Comparison of ENCODE assay signal across 21 cellular contexts in genomic region chr6:33740794-33741193, GRCh38. TPM values are rescaled to one million over a fixed set of nuclear protein-coding genes. Genes with fewer than 3 reads are reported as not detected.
DNase-seq lines count a peak whose midpoint lies in the region; ATAC-seq, FAIRE-seq and TF ChIP-seq lines count a peak whose summit lies in the region.
"Had no signal": no experiment of that assay in that cellular context is flagged by ENCODE, and none has a peak within 500 bp of the region (broad histone marks: within the 10 kb centered on the region; RNA-seq: fewer than 3 reads in every experiment).

No MANE protein-coding gene starts in this region.

- H3K27ac Mint-ChIP-seq in CD14-positive monocyte = peak overlapping the region in 1 of 7 donors; percentile 28
- H3K27ac Mint-ChIP-seq: CD4-positive, alpha-beta T cell had no signal

- H3K36me3 ChIP-seq in left ventricle myocardium inferior = peaks cover 12% of the 10 kb centered on the region
- H3K36me3 ChIP-seq in body of pancreas (replicated peaks in 1 of 2; ENCODE audit: insufficient read depth in 1 of 2, low read depth in 2 of 2) = no peaks in the 10 kb centered on the region
- H3K36me3 ChIP-seq in psoas muscle (ENCODE audit: insufficient read depth in 1 of 2, low read depth in 1 of 2) = peaks cover 0 to 80% of the 10 kb centered on the region in 2 donors

- DNase-seq in left ventricle myocardium inferior (no peak), left cardiac atrium (no peak), body of pancreas (peak; percentile 39 to 74 (median 68)), psoas muscle (no peak), CD14-positive monocyte (ENCODE audit: low spot score) (no peak), NOMO-1 treated with DMSO at 0.1 percent for 48 hours (lab: John Stamatoyannopoulos, UW; ENCODE audit: unreplicated experiment) (no peak), D721Med (ENCODE audit: insufficient read length, low spot score) (no peak)
- DNase-seq: CD4-positive, alpha-beta T cell; DND-41; GOT3; KG1; NCI-H1048; NCI-H1436 treated with DMSO at 0.1 percent for 48 hours; NCI-H2029 treated with DMSO at 0.1 percent for 48 hours; SIG-M5 had no signal

- TF ChIP-seq POLR2A in body of pancreas (IDR thresholded peaks at IDR 0.05) = no peak

- no peak for FAIRE-seq in D721Med (lab: Jason Lieb, UNC)
- FAIRE-seq: G401.6, GM12878, GM18507, RCC 7860 had no signal

- no peaks in the 10 kb centered on the region for H3K27me3 ChIP-seq in left ventricle myocardium inferior (ENCODE audit: low read depth)
- no peaks in the 10 kb centered on the region for H3K27me3 ChIP-seq in body of pancreas
- no peaks in the 10 kb centered on the region for H3K27me3 ChIP-seq in psoas muscle (ENCODE audit: insufficient read depth in 3 of 3, low read length in 2 of 3)

- peaks cover 0 to 6% (median 4%) of the 10 kb centered on the region in 3 donors for H3K27me3 Mint-ChIP-seq in CD14-positive monocyte (ENCODE audit: low read depth in 3 of 3)

- ATAC-seq in left cardiac atrium = no peak
- peak; percentile 38 for ATAC-seq in body of pancreas
- ATAC-seq in psoas muscle = peak in 1 of 4 donors; percentile 1
- ATAC-seq: GM12878 had no signal

- H3K4me1 Mint-ChIP-seq in CD14-positive monocyte = peaks cover 13% of the 10 kb centered on the region

- no peaks in the 10 kb centered on the region for H3K9me3 Mint-ChIP-seq in CD14-positive monocyte
- H3K9me3 Mint-ChIP-seq: CD4-positive, alpha-beta T cell had no signal

- H3K27ac ChIP-seq in left ventricle myocardium inferior (replicated peaks) = peak overlapping the region; percentile 87
- H3K27ac ChIP-seq in body of pancreas = peak overlapping the region; percentile 12 to 61 (median 60)
- peak overlapping the region; percentile 100 for H3K27ac ChIP-seq in psoas muscle

- H3K4me1 ChIP-seq in left ventricle myocardium inferior (peaks cover 84% of the 10 kb centered on the region), body of pancreas (peaks cover 39% of the 10 kb centered on the region), psoas muscle (peaks cover 58% of the 10 kb centered on the region)

- no peak overlapping the region for H3K4me3 Mint-ChIP-seq in CD14-positive monocyte
- H3K4me3 Mint-ChIP-seq: CD4-positive, alpha-beta T cell had no signal

- TF ChIP-seq CTCF in left ventricle myocardium inferior (IDR thresholded peaks at IDR 0.05; ENCODE audit: borderline replicate concordance) = no peak
- TF ChIP-seq CTCF in body of pancreas (IDR thresholded peaks at IDR 0.05) = no peak
- no peak for TF ChIP-seq CTCF in psoas muscle (IDR thresholded peaks at IDR 0.05)
- no peak for TF ChIP-seq CTCF in CD14-positive monocyte (IDR thresholded peaks at IDR 0.05)
- no peak for TF ChIP-seq CTCF in D721Med (IDR thresholded peaks at IDR 0.05; ENCODE audit: insufficient read depth, missing control alignments)

- H3K4me3 ChIP-seq in left ventricle myocardium inferior = peak overlapping the region; percentile 29
- H3K4me3 ChIP-seq in body of pancreas = no peak overlapping the region
- peak overlapping the region; percentile 72 for H3K4me3 ChIP-seq in psoas muscle
- H3K4me3 ChIP-seq: GM12878 had no signal

- H3K9me3 ChIP-seq in left ventricle myocardium inferior (replicated peaks) (no peaks in the 10 kb centered on the region), body of pancreas (no peaks in the 10 kb centered on the region), psoas muscle (no peaks in the 10 kb centered on the region)

- no peaks in the 10 kb centered on the region for H3K36me3 Mint-ChIP-seq in CD14-positive monocyte

- 32 to 67% methylated on average over 5 of the region's 5 CpGs for WGBS in body of pancreas, 2 donors
- 41 to 54% (median 43%) methylated on average over 5 of the region's 5 CpGs for WGBS in psoas muscle, 3 donors

- intact Hi-C loops in left ventricle myocardium inferior (cut with micrococcal nuclease) (no loop called here), left cardiac atrium (cut with DNase I) (no loop called here), body of pancreas (cut with DNase I) (no loop called here), psoas muscle (cut with DNase I) (no loop called here), CD14-positive monocyte (cut with micrococcal nuclease) (no loop called here)

RNA-seq across cellular contexts. Expression of gene IP6K3, which starts 5.9 kb away (rescaled TPM):
- total RNA-seq in left ventricle myocardium inferior = 42.0 TPM
- 10 to 100 TPM; 23.8 to 29.4 TPM for total RNA-seq in left cardiac atrium
- not detected for total RNA-seq in body of pancreas
- 100 to 1,000 TPM; 113 to 363 (median 306) TPM for total RNA-seq in psoas muscle
- 100 to 1,000 TPM in 2 of 3 donors, 10 to 100 TPM in 1; 95.7 to 220 (median 175) TPM for polyA plus RNA-seq in psoas muscle
- not detected for polyA plus RNA-seq in CD14-positive monocyte
- total RNA-seq: Calu3; CD4-positive, alpha-beta T cell; GM12878; M059J had no signal

RNA-seq across cellular contexts. Expression of gene UQCC2, which starts 29.3 kb away (rescaled TPM):
- 199 TPM for total RNA-seq in left ventricle myocardium inferior
- 100 to 1,000 TPM; 183 to 203 TPM for total RNA-seq in left cardiac atrium
- total RNA-seq in body of pancreas = 10 to 100 TPM in 1 of 2 donors, 1 to 10 TPM in 1; 4.0 to 17.6 TPM
- total RNA-seq in psoas muscle = 100 to 1,000 TPM; 118 to 184 (median 145) TPM
- 100 to 1,000 TPM; 129 to 158 (median 141) TPM for polyA plus RNA-seq in psoas muscle
- 10 to 100 TPM; 37.2 to 39.3 TPM for polyA plus RNA-seq in CD14-positive monocyte

RNA-seq across cellular contexts. Expression of gene LEMD2, which starts 48.1 kb away (rescaled TPM):
- total RNA-seq in left ventricle myocardium inferior = 22.2 TPM
- 10 to 100 TPM; 26.0 to 33.7 TPM for total RNA-seq in left cardiac atrium
- total RNA-seq in body of pancreas = 10 to 100 TPM; 32.7 to 48.8 TPM
- total RNA-seq in psoas muscle = 10 to 100 TPM; 21.3 to 38.8 (median 24.5) TPM
- polyA plus RNA-seq in psoas muscle = 10 to 100 TPM; 37.3 to 63.3 (median 45.0) TPM
- polyA plus RNA-seq in CD14-positive monocyte = 10 to 100 TPM; 11.4 to 13.8 TPM

Comparison
In these comparisons a context has a peak if more than half of its experiments do, and no peak if none do; other contexts are left out.
1. DNase-seq: peak in body of pancreas (4 of 4); none in left ventricle myocardium inferior (single experiment), left cardiac atrium (single experiment), psoas muscle (0 of 2), CD14-positive monocyte (single experiment), NOMO-1 treated with DMSO at 0.1 percent for 48 hours (single experiment) and D721Med (single experiment).
2. H3K4me3 ChIP-seq: peak in left ventricle myocardium inferior (single experiment) and psoas muscle (single experiment); none in body of pancreas (0 of 2).
3. RNA of gene IP6K3, which starts 5.9 kb away (total RNA-seq): 113 to 363 TPM in psoas muscle, 42.0 TPM in left ventricle myocardium inferior (single experiment) and 23.8 to 29.4 TPM in left cardiac atrium; not detected in body of pancreas; every median in the first group is over 10 times any median in the second.
4. RNA of gene UQCC2, which starts 29.3 kb away (total RNA-seq): 183 to 203 TPM in left cardiac atrium, 199 TPM in left ventricle myocardium inferior (single experiment) and 118 to 184 TPM in psoas muscle; 4.0 to 17.6 TPM in body of pancreas; every median in the first group is over 4 times any median in the second.
5. Peak in every context shown above with its lines, with median percentiles within 50 percentile points of each other: H3K27ac ChIP-seq.